ENCODE assay signal across 9 cellular contexts in the genomic region with DNA sequence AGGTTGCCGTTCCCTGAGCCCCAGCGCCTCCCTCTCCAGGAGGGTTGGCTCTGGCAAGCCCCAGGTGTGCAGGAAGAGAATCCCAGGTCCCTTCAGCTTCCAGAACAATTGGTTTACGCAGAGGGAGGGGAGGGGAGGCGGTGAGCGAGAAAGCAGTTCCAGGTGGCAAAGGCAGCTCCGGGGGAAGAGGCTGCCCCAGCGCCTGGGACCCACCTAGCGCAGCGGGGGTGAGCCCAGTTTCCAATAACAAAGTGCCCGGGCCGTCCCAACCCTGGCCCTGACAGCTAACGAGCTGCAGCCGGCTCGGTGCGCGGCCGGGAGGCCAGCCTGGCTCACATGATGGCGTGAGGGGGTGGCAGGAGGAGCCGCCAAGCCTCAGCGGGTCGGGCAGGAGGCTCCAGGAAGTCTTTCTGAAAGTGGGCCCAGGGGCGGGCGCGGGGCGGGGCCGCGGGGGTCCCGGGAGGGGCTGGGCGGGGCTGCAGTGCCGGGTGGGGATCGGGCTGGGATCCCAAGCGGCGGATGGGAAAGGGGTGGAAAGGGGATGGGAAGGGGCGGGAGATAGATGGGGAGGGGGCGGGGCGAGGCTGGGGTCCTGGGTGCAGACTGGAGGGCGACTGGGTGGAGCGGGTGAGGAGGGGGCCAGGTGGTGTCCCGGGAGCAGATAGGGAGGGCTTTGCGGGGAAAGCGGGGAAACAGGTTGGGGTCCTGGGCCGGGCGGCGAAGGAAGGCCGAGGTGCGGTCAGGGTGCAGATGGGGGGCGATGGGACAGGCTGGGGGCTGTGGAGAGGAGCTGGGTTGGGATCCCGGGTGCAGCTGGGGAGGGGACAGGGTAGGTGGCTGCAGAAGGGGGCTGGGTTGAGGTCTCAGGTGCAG. TPM values are rescaled to one million over a fixed set of nuclear protein-coding genes. Genes with fewer than 3 reads are reported as not detected.
DNase-seq lines count a peak whose midpoint lies in the region; ATAC-seq and TF ChIP-seq lines count a peak whose summit lies in the region.
"Had no signal": no experiment of that assay in that cellular context is flagged by ENCODE, and none has a peak within 500 bp of the region (broad histone marks: within the 10 kb centered on the region; RNA-seq: fewer than 3 reads in every experiment).

No MANE protein-coding gene starts in this region.

- H3K36me3 Mint-ChIP-seq in stimulated activated memory B cell treated with anti-CD40 and anti-IgM and Interleukin-4, amounts not matched to agents 10 μg/mL and 1 μg/mL and 100 μg/mL, for 72 hours: peaks cover 37% of the 10 kb centered on the region

- no TSS peak for BruUV-seq in A673 (replicated peaks; lab: Mats Ljungman, UMichigan)

- ATAC-seq in right lobe of liver (peak in 2 of 4 donors; percentile 4 to 6), HG02884 (IDR thresholded peaks at IDR 0.05; ENCODE audit: unreplicated experiment) (no peak)
- peak; percentile 52 for ATAC-seq in stimulated activated memory B cell treated with anti-CD40 and anti-IgM and Interleukin-4, amounts not matched to agents 10 μg/mL and 1 μg/mL and 100 μg/mL, for 72 hours

- H3K4me3 ChIP-seq in duodenal mucosa (ENCODE audit: low read depth in 1 of 2, low read length in 2 of 2) (peak overlapping the region; percentile 23 to 58), right lobe of liver (peak overlapping the region in 2 of 3 donors; percentile 23 to 34), A673 (ENCODE audit: low read depth, low read length, poor library complexity, severe bottlenecking) (no peak overlapping the region)
- H3K4me3 ChIP-seq: SK-N-MC had no signal

- POLR2A ChIA-PET in A673 (lab: Charles Lee; ENCODE audit: low non-redundant PET): no interaction called here

- H3K27ac ChIP-seq in duodenal mucosa (ENCODE audit: low read depth, low read length) (peak overlapping the region; percentile 78), right lobe of liver (peak overlapping the region; percentile 86 to 96 (median 89)), A673 (ENCODE audit: low read depth, low read length, poor library complexity, severe bottlenecking) (no peak overlapping the region)
- H3K27ac ChIP-seq: SK-N-MC had no signal

- CTCF ChIA-PET in A673 (lab: Charles Lee): no interaction called here

- TF ChIP-seq POLR2A in right lobe of liver (IDR thresholded peaks at IDR 0.05): no peak

- H3K27ac Mint-ChIP-seq in stimulated activated memory B cell treated with anti-CD40 and anti-IgM and Interleukin-4, amounts not matched to agents 10 μg/mL and 1 μg/mL and 100 μg/mL, for 72 hours: peak overlapping the region; percentile 13

- peaks cover 56% of the 10 kb centered on the region for H3K27me3 Mint-ChIP-seq in stimulated activated memory B cell treated with anti-CD40 and anti-IgM and Interleukin-4, amounts not matched to agents 10 μg/mL and 1 μg/mL and 100 μg/mL, for 72 hours

- no peaks in the 10 kb centered on the region for H3K27me3 ChIP-seq in duodenal mucosa (ENCODE audit: control insufficient read depth in 1 of 2, insufficient read depth in 2 of 2, low read length in 2 of 2)
- no peaks in the 10 kb centered on the region for H3K27me3 ChIP-seq in right lobe of liver
- H3K27me3 ChIP-seq in A673 (replicated peaks; ENCODE audit: insufficient read depth, low read depth, low read length, poor library complexity): no peaks in the 10 kb centered on the region

- DNase-seq in GM20000 (ENCODE audit: low spot score) (peak; percentile 46), SW480 (ENCODE audit: low spot score) (peak; percentile 73), right lobe of liver (peak in 2 of 3 donors; percentile 70 to 75), epidermal melanocyte (ENCODE audit: insufficient read length, low spot score) (no peak), A673 (ENCODE audit: low spot score) (no peak)

- peaks cover 15% of the 10 kb centered on the region for H3K4me1 Mint-ChIP-seq in stimulated activated memory B cell treated with anti-CD40 and anti-IgM and Interleukin-4, amounts not matched to agents 10 μg/mL and 1 μg/mL and 100 μg/mL, for 72 hours

- peaks cover 5 to 10% of the 10 kb centered on the region in 2 donors for H3K36me3 ChIP-seq in duodenal mucosa (ENCODE audit: control insufficient read depth in 1 of 2, insufficient read depth in 2 of 2, low read length in 2 of 2)
- peaks cover 0 to 16% (median 0%) of the 10 kb centered on the region in 4 donors for H3K36me3 ChIP-seq in right lobe of liver
- H3K36me3 ChIP-seq in A673 (ENCODE audit: insufficient read depth, low read length, poor library complexity, severe bottlenecking): no peaks in the 10 kb centered on the region

- H3K9me3 ChIP-seq in duodenal mucosa (ENCODE audit: control insufficient read depth in 1 of 2, low read length in 2 of 2) (no peaks in the 10 kb centered on the region), right lobe of liver (no peaks in the 10 kb centered on the region), A673 (ENCODE audit: low read depth, low read length, poor library complexity, severe bottlenecking) (no peaks in the 10 kb centered on the region)

- intact Hi-C loops in right lobe of liver (cut with DNase I): loop anchor here in 1 of 2 donors (10.0 kb wide), 1 partner anchor 50 kb away; no protein-coding TSS in a partner anchor
- intact Hi-C loops in A673 (cut with micrococcal nuclease; ENCODE audit: unreplicated experiment): no loop called here

- peak overlapping the region; percentile 27 to 33 for H3K9ac ChIP-seq in duodenal mucosa (ENCODE audit: low read depth in 1 of 2, low read length in 2 of 2)

- peak overlapping the region; percentile 68 for H3K4me3 Mint-ChIP-seq in stimulated activated memory B cell treated with anti-CD40 and anti-IgM and Interleukin-4, amounts not matched to agents 10 μg/mL and 1 μg/mL and 100 μg/mL, for 72 hours

- no peak for TF ChIP-seq CTCF in GM20000 (IDR thresholded peaks at IDR 0.05; ENCODE audit: extremely low read depth, missing control alignments)
- TF ChIP-seq CTCF in right lobe of liver (IDR thresholded peaks at IDR 0.05): no peak
- no peak for TF ChIP-seq CTCF in A673 (conservative IDR thresholded peaks at IDR 0.05; ENCODE audit: low read depth, low read length)

- H3K4me1 ChIP-seq in duodenal mucosa (ENCODE audit: control insufficient read depth in 1 of 2, insufficient read depth in 2 of 2, low read length in 2 of 2): peaks cover 54 to 67% of the 10 kb centered on the region in 2 donors
- peaks cover 3 to 90% (median 45%) of the 10 kb centered on the region in 4 donors for H3K4me1 ChIP-seq in right lobe of liver
- H3K4me1 ChIP-seq in A673 (ENCODE audit: insufficient read depth, low read length, poor library complexity, severe bottlenecking): no peaks in the 10 kb centered on the region

- H3K9me3 Mint-ChIP-seq in stimulated activated memory B cell treated with anti-CD40 and anti-IgM and Interleukin-4, amounts not matched to agents 10 μg/mL and 1 μg/mL and 100 μg/mL, for 72 hours: no peaks in the 10 kb centered on the region

- WGBS in right lobe of liver (ENCODE audit: insufficient coverage, low coverage, low lambda C conversion rate, missing lambda C conversion rate): 9% methylated on average over 30 of the region's 48 CpGs

RNA-seq across cellular contexts. Expression of gene DHRS3, which starts 22.8 kb away (rescaled TPM):
- total RNA-seq in right lobe of liver (100 to 1,000 TPM; 132 to 252 (median 172) TPM), A673 (2021) (2.4 TPM in 2 replicates)

RNA-seq across cellular contexts. Expression of gene AADACL4, which starts 48.7 kb away (rescaled TPM):
- total RNA-seq in right lobe of liver: not detected
- 0.43 TPM in 1 of 2 replicates, not detected in the other for total RNA-seq in A673 (2021)

Comparison
In these comparisons a context has a peak if more than half of its experiments do, and no peak if none do; other contexts are left out.
1. DNase-seq: peak in GM20000 (single experiment), SW480 (single experiment) and right lobe of liver (2 of 3); none in epidermal melanocyte (single experiment) and A673 (single experiment).
2. RNA of gene DHRS3, which starts 22.8 kb away (total RNA-seq): 132 to 252 TPM in right lobe of liver; 2.4 TPM in A673; every median in the first group is over 10 times any median in the second.